In genomic region chr9:123169926-123170325, GRCh38 we compare ENCODE assay signal across 1 cellular context.
TF ChIP-seq lines count a peak whose summit lies in the region.

No MANE protein-coding gene starts in this region.

TF ChIP-seq in GM12878, 131 proteins besides CTCF, POLR2A, EP300 and RAD21 (continued from another document):
- TF ChIP-seq GABPA (IDR thresholded peaks at IDR 0.05; ENCODE audit: low read depth) (no peak), FOXM1 (IDR thresholded peaks at IDR 0.05; ENCODE audit: low read depth, low read length) (no peak), NFYA (IDR thresholded peaks at IDR 0.05; ENCODE audit: borderline replicate concordance, low read depth, low read length) (no peak), NR2F1 (conservative IDR thresholded peaks at IDR 0.05) (no peak), CREM (IDR thresholded peaks at IDR 0.05; ENCODE audit: low read depth) (no peak), REST (IDR thresholded peaks at IDR 0.05; ENCODE audit: low read depth, low read length) (no peak), TCF3 (IDR thresholded peaks at IDR 0.05; ENCODE audit: borderline replicate concordance, insufficient read depth, low read depth, low read length) (no peak), ASH2L (IDR thresholded peaks at IDR 0.05; ENCODE audit: borderline replicate concordance, low read depth) (no peak), ZSCAN29 (IDR thresholded peaks at IDR 0.05) (no peak), SIN3A (IDR thresholded peaks at IDR 0.05; ENCODE audit: low read depth, low read length) (no peak), ZNF217 (IDR thresholded peaks at IDR 0.05) (peak; percentile 66; the same call in 1 of the 2 replicates), NBN (IDR thresholded peaks at IDR 0.05) (no peak), JUND (IDR thresholded peaks at IDR 0.05; ENCODE audit: low read depth, low read length) (no peak), CBX5 (IDR thresholded peaks at IDR 0.05; ENCODE audit: low read depth) (no peak), RUNX3 (IDR thresholded peaks at IDR 0.05; ENCODE audit: low read length) (peak; percentile 9; the same call in 1 of the 2 replicates), USF2 (IDR thresholded peaks at IDR 0.05; ENCODE audit: borderline replicate concordance, low read depth, low read length) (no peak), E2F8 (IDR thresholded peaks at IDR 0.05; ENCODE audit: low read depth, partially characterized antibody) (no peak), BRCA1 (IDR thresholded peaks at IDR 0.05; ENCODE audit: low read depth, low read length) (no peak), SKIL (IDR thresholded peaks at IDR 0.05; ENCODE audit: low read depth, poor library complexity, severe bottlenecking) (no peak), NR2C1 (IDR thresholded peaks at IDR 0.05) (no peak), MEF2B (IDR thresholded peaks at IDR 0.05; ENCODE audit: partially characterized antibody, poor library complexity, severe bottlenecking) (peak; percentile 73), RELB (IDR thresholded peaks at IDR 0.05; ENCODE audit: low read depth) (peak; percentile 40; the same call in 1 of the 2 replicates), SUPT20H (IDR thresholded peaks at IDR 0.05; ENCODE audit: borderline replicate concordance, control insufficient read depth, low read depth, low read length) (no peak), NRF1 (conservative IDR thresholded peaks at IDR 0.05; ENCODE audit: low read depth, low read length) (no peak), PRDM15 (CRISPR knock-in tag; IDR thresholded peaks at IDR 0.05) (no peak), DPF2 (IDR thresholded peaks at IDR 0.05) (no peak), ZBTB4 (CRISPR knock-in tag; IDR thresholded peaks at IDR 0.05) (no peak), MTA2 (IDR thresholded peaks at IDR 0.05; ENCODE audit: low read depth) (peak; percentile 97), USF1 (IDR thresholded peaks at IDR 0.05; ENCODE audit: borderline replicate concordance, extremely low read length, insufficient read depth, low read depth, low read length) (no peak), ZNF384 (IDR thresholded peaks at IDR 0.05; ENCODE audit: borderline replicate concordance, low read depth, low read length) (peak; percentile 78; the same call in 1 of the 2 replicates)
